Comparison of ENCODE assay signal across 1 cellular context in the genomic region with DNA sequence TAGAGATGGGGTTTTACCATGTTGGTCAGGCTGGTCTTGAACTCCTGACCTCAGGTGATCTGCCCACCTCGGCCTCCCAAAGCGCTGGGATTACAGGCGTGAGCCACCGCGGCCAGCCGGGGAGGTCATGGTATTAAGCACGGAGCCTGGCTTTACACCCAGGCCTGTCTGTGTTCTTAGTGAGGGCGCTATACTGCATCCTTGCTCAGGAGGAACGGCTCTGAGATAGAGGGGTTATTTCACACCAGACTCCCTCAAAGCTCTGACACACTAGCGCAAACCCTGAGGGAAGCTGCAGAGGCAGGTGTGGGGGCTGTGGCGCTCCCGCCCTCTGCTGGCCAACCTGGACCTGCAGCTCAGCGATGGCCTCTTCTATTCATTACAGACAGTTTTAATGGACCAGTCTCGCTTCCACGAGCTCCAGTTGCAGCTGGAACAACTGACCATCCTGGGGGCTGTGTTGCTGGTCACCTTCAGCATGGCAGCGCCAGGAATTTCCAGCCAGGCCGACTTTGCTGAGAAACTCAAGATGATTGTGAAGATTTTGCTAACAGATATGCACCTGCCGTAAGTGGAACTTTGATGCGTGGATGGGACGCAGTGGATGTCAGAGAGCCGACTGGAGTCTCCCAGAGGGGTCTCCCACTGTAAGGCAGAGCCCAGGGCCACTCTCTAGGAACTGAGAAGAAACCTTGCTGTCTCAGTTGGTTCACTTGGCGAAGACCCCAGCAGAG.
A peak's percentile ranks its signal among the peaks of the same experiment; 100 is the strongest.
TF ChIP-seq lines count a peak whose summit lies in the region.

No MANE protein-coding gene starts in this region.

TF ChIP-seq in HepG2, 621 proteins besides CTCF, POLR2A, EP300 and RAD21 (continued from another document):
- TF ChIP-seq XRCC5 (optimal IDR thresholded peaks at IDR 0.05; ENCODE audit: low read length) (peak; percentile 72), ZNF484 (CRISPR knock-in tag; IDR thresholded peaks at IDR 0.05; ENCODE audit: borderline replicate concordance, low read depth) (no peak), SAP130 (CRISPR knock-in tag; IDR thresholded peaks at IDR 0.05; ENCODE audit: low read depth) (peak; percentile 23; the same call in 1 of the 2 replicates), ZNF768 (CRISPR knock-in tag; IDR thresholded peaks at IDR 0.05) (peak; percentile 55; the same call in 1 of the 2 replicates), CBX5 (CRISPR knock-in tag; IDR thresholded peaks at IDR 0.05; ENCODE audit: borderline replicate concordance) (peak; percentile 24; the same call in 1 of the 2 replicates), HDAC2 (CRISPR knock-in tag; IDR thresholded peaks at IDR 0.05) (0 out of 2 replicates have a peak, but pooled peaks have one; percentile 15), MIXL1 (CRISPR knock-in tag; IDR thresholded peaks at IDR 0.05) (peak; percentile 60; the same call in 1 of the 2 replicates), ZNF572 (CRISPR knock-in tag; IDR thresholded peaks at IDR 0.05) (0 out of 2 replicates have a peak, but pooled peaks have one; percentile 44), ZNF761 (CRISPR knock-in tag; conservative IDR thresholded peaks at IDR 0.05) (no peak)
